8 cellular contexts compared by ENCODE assay signal in genomic region chr14:95156153-95156764, GRCh38. TPM values are rescaled to one million over a fixed set of nuclear protein-coding genes. Genes with fewer than 3 reads are reported as not detected.
DNase-seq lines count a peak whose midpoint lies in the region; ATAC-seq and TF ChIP-seq lines count a peak whose summit lies in the region.

No MANE protein-coding gene starts in this region.

- DNase-seq in activated CD4-positive, alpha-beta memory T cell treated with anti-CD3 and anti-CD28 coated beads for 36 hours, result no peak
- no peak for DNase-seq in right cardiac atrium

- 5% methylated on average over 15 of the region's 15 CpGs for WGBS in right cardiac atrium

- H3K9ac ChIP-seq in skeletal muscle satellite cell (ENCODE audit: low read depth, low read length), result peak overlapping the region; percentile 93

- ATAC-seq in HG02938 (IDR thresholded peaks at IDR 0.05; ENCODE audit: unreplicated experiment), result peak; percentile 5
- ATAC-seq in right cardiac atrium, result no peak
- no peak for ATAC-seq in GM18519 (IDR thresholded peaks at IDR 0.05; ENCODE audit: low FRiP score, unreplicated experiment)
- no peak for ATAC-seq in GM21737 (IDR thresholded peaks at IDR 0.05; ENCODE audit: unreplicated experiment)
- no peak for ATAC-seq in HG03045 (IDR thresholded peaks at IDR 0.05; ENCODE audit: unreplicated experiment)

- POLR2A ChIA-PET in activated CD4-positive, alpha-beta memory T cell treated with anti-CD3 and anti-CD28 coated beads for 36 hours (lab: Charles Lee), result no interaction called here

- H3K4me1 Mint-ChIP-seq in activated CD4-positive, alpha-beta memory T cell treated with anti-CD3 and anti-CD28 coated beads for 36 hours (ENCODE audit: low read depth), result peaks cover 47% of the 10 kb centered on the region

- H3K27me3 ChIP-seq in right cardiac atrium (ENCODE audit: control insufficient read depth, insufficient read depth) (no peaks in the 10 kb centered on the region), skeletal muscle satellite cell (ENCODE audit: control insufficient read depth, insufficient read depth, low read length) (no peaks in the 10 kb centered on the region)

- no peaks in the 10 kb centered on the region for H3K36me3 ChIP-seq in skeletal muscle satellite cell (ENCODE audit: insufficient read depth, low read length)

- peaks cover 6% of the 10 kb centered on the region for H3K36me3 Mint-ChIP-seq in activated CD4-positive, alpha-beta memory T cell treated with anti-CD3 and anti-CD28 coated beads for 36 hours

- H3K27me3 Mint-ChIP-seq in activated CD4-positive, alpha-beta memory T cell treated with anti-CD3 and anti-CD28 coated beads for 36 hours, result no peaks in the 10 kb centered on the region

- H3K9me3 Mint-ChIP-seq in activated CD4-positive, alpha-beta memory T cell treated with anti-CD3 and anti-CD28 coated beads for 36 hours, result no peaks in the 10 kb centered on the region

- peak overlapping the region; percentile 82 for H3K4me3 Mint-ChIP-seq in activated CD4-positive, alpha-beta memory T cell treated with anti-CD3 and anti-CD28 coated beads for 36 hours

- H3K4me2 ChIP-seq in skeletal muscle satellite cell (ENCODE audit: low read length), result peak overlapping the region; percentile 87

- H3K4me3 ChIP-seq in right cardiac atrium (ENCODE audit: low read length), result peak overlapping the region; percentile 71
- H3K4me3 ChIP-seq in skeletal muscle satellite cell (ENCODE audit: low read length), result peak overlapping the region; percentile 76

- H3K4me1 ChIP-seq in right cardiac atrium (ENCODE audit: control insufficient read depth, insufficient read depth, low read length), result peaks cover 6% of the 10 kb centered on the region
- H3K4me1 ChIP-seq in skeletal muscle satellite cell (ENCODE audit: control insufficient read depth, insufficient read depth, low read length), result peaks cover 29% of the 10 kb centered on the region

- CTCF ChIA-PET in activated CD4-positive, alpha-beta memory T cell treated with anti-CD3 and anti-CD28 coated beads for 36 hours (lab: Charles Lee), result no interaction called here

- H3K9me3 ChIP-seq in right cardiac atrium (ENCODE audit: control insufficient read depth, low read length), result no peaks in the 10 kb centered on the region
- H3K9me3 ChIP-seq in skeletal muscle satellite cell (replicated peaks; ENCODE audit: low read length), result no peaks in the 10 kb centered on the region

- no peak for TF ChIP-seq CTCF in C4-2B (conservative IDR thresholded peaks at IDR 0.05)

- H3K27ac ChIP-seq in C4-2B, result peak overlapping the region; percentile 98
- peak overlapping the region; percentile 80 for H3K27ac ChIP-seq in right cardiac atrium (ENCODE audit: low read length)

- intact Hi-C loops in activated CD4-positive, alpha-beta memory T cell treated with anti-CD3 and anti-CD28 coated beads for 36 hours (cut with micrococcal nuclease), result loop anchor here (2.0 to 5.0 kb wide), 3 partner anchors 13 to 361 kb away; partner anchors contain the start of genes CLMN and SYNE3
- intact Hi-C loops in right cardiac atrium (cut with DNase I), result no loop called here

- H3K27ac Mint-ChIP-seq in activated CD4-positive, alpha-beta memory T cell treated with anti-CD3 and anti-CD28 coated beads for 36 hours, result peak overlapping the region; percentile 77

RNA-seq across cellular contexts. Expression of gene DICER1, which starts 1.1 kb away (rescaled TPM):
- 10 to 100 TPM; 39.9 to 40.9 TPM for total RNA-seq in activated CD4-positive, alpha-beta memory T cell treated with anti-CD3 and anti-CD28 coated beads for 36 hours
- total RNA-seq in right cardiac atrium, result 10 to 100 TPM; 22.7 to 30.4 (median 25.9) TPM
- polyA plus RNA-seq in right cardiac atrium, result 6.8 TPM
- 29.2 and 30.6 TPM in 2 replicates for total RNA-seq in skeletal muscle satellite cell (2012; rRNA removed)
